Comparison of ENCODE assay signal across 8 cellular contexts in genomic region chr10:92290837-92291609, GRCh38. TPM values are rescaled to one million over a fixed set of nuclear protein-coding genes. Genes with fewer than 3 reads are reported as not detected.
DNase-seq lines count a peak whose midpoint lies in the region; ATAC-seq and TF ChIP-seq lines count a peak whose summit lies in the region.

TSS of gene CPEB3 (minus strand) at chr10:92291078. CDS start at chr10:92240350, 50,728 bp downstream.
TSS of gene MARCHF5 (plus strand) at chr10:92291167. CDS start at chr10:92291495, 328 bp downstream.

- no peaks in the 10 kb centered on the region for H3K27me3 Mint-ChIP-seq in activated naive CD8-positive, alpha-beta T cell treated with anti-CD3 and anti-CD28 coated beads for 36 hours

- H3K4me3 Mint-ChIP-seq in activated naive CD8-positive, alpha-beta T cell treated with anti-CD3 and anti-CD28 coated beads for 36 hours: peak within 1 kb of the TSS; percentile 96

- H3K4me1 ChIP-seq in ovary (ENCODE audit: insufficient read depth) (peaks cover 3% of the 10 kb centered on the region), tibial artery (peaks cover 0 to 26% (median 8%) of the 10 kb centered on the region in 4 donors)

- H3K9me3 Mint-ChIP-seq in activated naive CD8-positive, alpha-beta T cell treated with anti-CD3 and anti-CD28 coated beads for 36 hours: no peaks in the 10 kb centered on the region

- H3K36me3 Mint-ChIP-seq in activated naive CD8-positive, alpha-beta T cell treated with anti-CD3 and anti-CD28 coated beads for 36 hours: peaks cover 14% of the 10 kb centered on the region

- TF ChIP-seq CTCF in ovary (IDR thresholded peaks at IDR 0.05) (peak; percentile 56 to 96 (median 95)), tibial artery (IDR thresholded peaks at IDR 0.05) (peak; percentile 65 to 92)

- intact Hi-C loops in head of caudate nucleus (cut with DNase I): loop anchor here (2.0 to 5.0 kb wide), 2 partner anchors 50 to 204 kb away; no protein-coding TSS in a partner anchor
- intact Hi-C loops in ovary (cut with DNase I): loop anchor here in 1 of 4 donors (5.0 to 10.0 kb wide), 2 partner anchors 144 to 204 kb away; no protein-coding TSS in a partner anchor
- intact Hi-C loops in tibial artery (cut with DNase I; ENCODE audit: low total_unique reads): loop anchor here (5.0 to 10.0 kb wide), 2 partner anchors 56 to 204 kb away; no protein-coding TSS in a partner anchor

- 0 to 1% (median 0%) methylated on average over 48 to 79 of the region's 79 CpGs for WGBS in ovary, 3 donors

- H3K27me3 ChIP-seq in ovary: no peaks in the 10 kb centered on the region
- no peaks in the 10 kb centered on the region for H3K27me3 ChIP-seq in tibial artery

- no peaks in the 10 kb centered on the region for H3K9me3 ChIP-seq in ovary
- H3K9me3 ChIP-seq in tibial artery: no peaks in the 10 kb centered on the region

- peak; percentile 90 for DNase-seq in NCI-H1092 (lab: John Stamatoyannopoulos, UW)
- peak; percentile 95 for DNase-seq in activated naive CD8-positive, alpha-beta T cell treated with anti-CD3 and anti-CD28 coated beads for 36 hours
- peak; percentile 89 to 98 (median 95) for DNase-seq in head of caudate nucleus
- peak; percentile 96 to 97 (median 96) for DNase-seq in ovary
- DNase-seq in tibial artery: peak; percentile 96 to 98

- H3K4me3 ChIP-seq in ovary (peak within 1 kb of the TSS; percentile 80), tibial artery (peak within 1 kb of the TSS; percentile 68 to 100)

- H3K36me3 ChIP-seq in ovary (no peaks in the 10 kb centered on the region), tibial artery (no peaks in the 10 kb centered on the region)

- peaks cover 28% of the 10 kb centered on the region for H3K4me1 Mint-ChIP-seq in activated naive CD8-positive, alpha-beta T cell treated with anti-CD3 and anti-CD28 coated beads for 36 hours

- TF ChIP-seq EP300 in ovary (IDR thresholded peaks at IDR 0.05): no peak

- H3K27ac Mint-ChIP-seq in activated naive CD8-positive, alpha-beta T cell treated with anti-CD3 and anti-CD28 coated beads for 36 hours: peak within 1 kb of the TSS; percentile 91

- ATAC-seq in HG02610 (IDR thresholded peaks at IDR 0.05; ENCODE audit: unreplicated experiment): peak; percentile 99
- peak; percentile 99 for ATAC-seq in SK-N-SH treated with all-trans-retinoic acid at 6 μM for 48 hours

- peak within 1 kb of the TSS; percentile 86 to 93 for H3K27ac ChIP-seq in ovary
- H3K27ac ChIP-seq in tibial artery: peak within 1 kb of the TSS; percentile 93 to 98

- TF ChIP-seq POLR2A in GM10847 (IDR thresholded peaks at IDR 0.05; ENCODE audit: extremely low read depth, insufficient read length): peak; percentile 42
- TF ChIP-seq POLR2A in ovary (IDR thresholded peaks at IDR 0.05): peak; percentile 90

TF ChIP-seq in SK-N-SH treated with all-trans-retinoic acid at 6 μM for 48 hours, 23 proteins besides CTCF, POLR2A, EP300 and RAD21:
- 0 out of 2 replicates have a peak, but pooled peaks have one; percentile 57 for TF ChIP-seq ZFP3 (CRISPR knock-in tag; IDR thresholded peaks at IDR 0.05)
- no peak for TF ChIP-seq PPARA (CRISPR knock-in tag; IDR thresholded peaks at IDR 0.05; ENCODE audit: borderline replicate concordance)

RNA-seq across cellular contexts. Expression of gene CPEB3, which starts in this region (rescaled TPM):
- 1 to 10 TPM; 1.5 to 1.9 TPM for total RNA-seq in activated naive CD8-positive, alpha-beta T cell treated with anti-CD3 and anti-CD28 coated beads for 36 hours
- total RNA-seq in ovary: 1 to 10 TPM; 4.8 to 6.6 (median 5.7) TPM
- 1 to 10 TPM; 2.3 TPM for polyA plus RNA-seq in ovary

RNA-seq across cellular contexts. Expression of gene MARCHF5, which starts in this region (rescaled TPM):
- total RNA-seq in activated naive CD8-positive, alpha-beta T cell treated with anti-CD3 and anti-CD28 coated beads for 36 hours: 10 to 100 TPM; 25.6 to 26.5 TPM
- total RNA-seq in ovary: 10 to 100 TPM; 15.4 to 44.1 (median 36.4) TPM
- polyA plus RNA-seq in ovary: 10 to 100 TPM; 21.8 to 30.0 TPM

Comparison
In these comparisons a context has a peak if more than half of its experiments do, and no peak if none do; other contexts are left out.
1. Peak in every context shown above with its lines: DNase-seq, ATAC-seq, H3K4me3 ChIP-seq and H3K27ac ChIP-seq.